Comparison of ENCODE assay signal across 1 cellular context in the genomic region with DNA sequence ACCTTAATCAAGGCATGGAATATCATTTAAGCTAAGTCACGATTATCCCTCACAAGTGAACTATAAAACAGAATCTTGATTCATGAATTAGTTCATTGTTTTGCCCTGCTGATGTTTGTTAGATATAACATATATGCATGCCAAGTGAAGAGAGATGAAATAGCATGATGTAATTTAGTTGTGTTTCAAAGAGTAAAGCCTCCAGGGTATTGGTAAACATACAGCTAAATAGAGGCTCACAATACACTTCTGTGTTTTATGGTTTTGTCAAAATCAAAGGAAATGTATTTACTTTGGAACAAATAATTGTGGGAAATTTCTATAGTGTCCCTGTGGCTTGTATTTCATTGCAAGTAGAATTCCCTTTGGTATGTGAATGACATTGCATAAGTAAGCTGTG.
TF ChIP-seq lines count a peak whose summit lies in the region.

No MANE protein-coding gene starts in this region.

TF ChIP-seq in HEK293, 187 proteins besides CTCF, POLR2A, EP300 and RAD21 (continued from another document):
- no peak for TF ChIP-seq ZNF529 (tag by site-specific recombination; IDR thresholded peaks at IDR 0.05; ENCODE audit: insufficient replicate concordance)
- TF ChIP-seq ZSCAN16 (tag by site-specific recombination; IDR thresholded peaks at IDR 0.05): peak; percentile 75; the same call in 1 of the 2 replicates
- TF ChIP-seq ZNF677 (tag by site-specific recombination; IDR thresholded peaks at IDR 0.05): no peak
- no peak for TF ChIP-seq OVOL3 (tag by site-specific recombination; IDR thresholded peaks at IDR 0.05)
- TF ChIP-seq, protein P1, sequence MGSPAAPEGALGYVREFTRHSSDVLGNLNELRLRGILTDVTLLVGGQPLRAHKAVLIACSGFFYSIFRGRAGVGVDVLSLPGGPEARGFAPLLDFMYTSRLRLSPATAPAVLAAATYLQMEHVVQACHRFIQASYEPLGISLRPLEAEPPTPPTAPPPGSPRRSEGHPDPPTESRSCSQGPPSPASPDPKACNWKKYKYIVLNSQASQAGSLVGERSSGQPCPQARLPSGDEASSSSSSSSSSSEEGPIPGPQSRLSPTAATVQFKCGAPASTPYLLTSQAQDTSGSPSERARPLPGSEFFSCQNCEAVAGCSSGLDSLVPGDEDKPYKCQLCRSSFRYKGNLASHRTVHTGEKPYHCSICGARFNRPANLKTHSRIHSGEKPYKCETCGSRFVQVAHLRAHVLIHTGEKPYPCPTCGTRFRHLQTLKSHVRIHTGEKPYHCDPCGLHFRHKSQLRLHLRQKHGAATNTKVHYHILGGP (tag by site-specific recombination; IDR thresholded peaks at IDR 0.05): no peak
